ENCODE assay signal across 1 cellular context in genomic region chr2:202121532-202122166, GRCh38.
TF ChIP-seq lines count a peak whose summit lies in the region.

No MANE protein-coding gene starts in this region.

TF ChIP-seq in GM12878, 131 proteins besides CTCF, POLR2A, EP300 and RAD21:
- TF ChIP-seq SPI1 (IDR thresholded peaks at IDR 0.05; ENCODE audit: borderline replicate concordance, insufficient read depth, low read depth, low read length) (peak; percentile 10; the same call in 1 of the 2 replicates), TCF7 (IDR thresholded peaks at IDR 0.05; ENCODE audit: borderline replicate concordance) (no peak)
